1 cellular context compared by ENCODE assay signal in the genomic region with DNA sequence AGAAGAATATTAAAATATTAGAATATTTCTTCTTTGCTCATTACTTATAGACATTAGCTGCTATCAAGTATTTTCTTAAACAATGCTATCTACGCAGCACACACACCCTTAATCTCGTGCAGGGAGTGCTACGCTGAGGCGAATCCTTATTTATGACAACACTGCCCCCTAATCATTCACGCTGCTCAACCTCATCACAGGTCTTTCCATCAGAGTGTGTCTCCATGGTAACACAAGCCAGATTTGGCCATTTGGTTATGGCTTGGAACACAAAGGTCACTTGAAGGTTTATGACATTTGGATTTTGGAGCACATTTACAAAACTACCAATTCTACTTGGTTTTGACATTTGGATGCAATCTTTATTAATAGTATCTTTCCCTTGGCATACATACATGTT.
TF ChIP-seq lines count a peak whose summit lies in the region.

No MANE protein-coding gene starts in this region.

TF ChIP-seq in GM23338, 12 proteins besides CTCF, POLR2A, EP300 and RAD21 (continued from another document):
- TF ChIP-seq, protein P1, sequence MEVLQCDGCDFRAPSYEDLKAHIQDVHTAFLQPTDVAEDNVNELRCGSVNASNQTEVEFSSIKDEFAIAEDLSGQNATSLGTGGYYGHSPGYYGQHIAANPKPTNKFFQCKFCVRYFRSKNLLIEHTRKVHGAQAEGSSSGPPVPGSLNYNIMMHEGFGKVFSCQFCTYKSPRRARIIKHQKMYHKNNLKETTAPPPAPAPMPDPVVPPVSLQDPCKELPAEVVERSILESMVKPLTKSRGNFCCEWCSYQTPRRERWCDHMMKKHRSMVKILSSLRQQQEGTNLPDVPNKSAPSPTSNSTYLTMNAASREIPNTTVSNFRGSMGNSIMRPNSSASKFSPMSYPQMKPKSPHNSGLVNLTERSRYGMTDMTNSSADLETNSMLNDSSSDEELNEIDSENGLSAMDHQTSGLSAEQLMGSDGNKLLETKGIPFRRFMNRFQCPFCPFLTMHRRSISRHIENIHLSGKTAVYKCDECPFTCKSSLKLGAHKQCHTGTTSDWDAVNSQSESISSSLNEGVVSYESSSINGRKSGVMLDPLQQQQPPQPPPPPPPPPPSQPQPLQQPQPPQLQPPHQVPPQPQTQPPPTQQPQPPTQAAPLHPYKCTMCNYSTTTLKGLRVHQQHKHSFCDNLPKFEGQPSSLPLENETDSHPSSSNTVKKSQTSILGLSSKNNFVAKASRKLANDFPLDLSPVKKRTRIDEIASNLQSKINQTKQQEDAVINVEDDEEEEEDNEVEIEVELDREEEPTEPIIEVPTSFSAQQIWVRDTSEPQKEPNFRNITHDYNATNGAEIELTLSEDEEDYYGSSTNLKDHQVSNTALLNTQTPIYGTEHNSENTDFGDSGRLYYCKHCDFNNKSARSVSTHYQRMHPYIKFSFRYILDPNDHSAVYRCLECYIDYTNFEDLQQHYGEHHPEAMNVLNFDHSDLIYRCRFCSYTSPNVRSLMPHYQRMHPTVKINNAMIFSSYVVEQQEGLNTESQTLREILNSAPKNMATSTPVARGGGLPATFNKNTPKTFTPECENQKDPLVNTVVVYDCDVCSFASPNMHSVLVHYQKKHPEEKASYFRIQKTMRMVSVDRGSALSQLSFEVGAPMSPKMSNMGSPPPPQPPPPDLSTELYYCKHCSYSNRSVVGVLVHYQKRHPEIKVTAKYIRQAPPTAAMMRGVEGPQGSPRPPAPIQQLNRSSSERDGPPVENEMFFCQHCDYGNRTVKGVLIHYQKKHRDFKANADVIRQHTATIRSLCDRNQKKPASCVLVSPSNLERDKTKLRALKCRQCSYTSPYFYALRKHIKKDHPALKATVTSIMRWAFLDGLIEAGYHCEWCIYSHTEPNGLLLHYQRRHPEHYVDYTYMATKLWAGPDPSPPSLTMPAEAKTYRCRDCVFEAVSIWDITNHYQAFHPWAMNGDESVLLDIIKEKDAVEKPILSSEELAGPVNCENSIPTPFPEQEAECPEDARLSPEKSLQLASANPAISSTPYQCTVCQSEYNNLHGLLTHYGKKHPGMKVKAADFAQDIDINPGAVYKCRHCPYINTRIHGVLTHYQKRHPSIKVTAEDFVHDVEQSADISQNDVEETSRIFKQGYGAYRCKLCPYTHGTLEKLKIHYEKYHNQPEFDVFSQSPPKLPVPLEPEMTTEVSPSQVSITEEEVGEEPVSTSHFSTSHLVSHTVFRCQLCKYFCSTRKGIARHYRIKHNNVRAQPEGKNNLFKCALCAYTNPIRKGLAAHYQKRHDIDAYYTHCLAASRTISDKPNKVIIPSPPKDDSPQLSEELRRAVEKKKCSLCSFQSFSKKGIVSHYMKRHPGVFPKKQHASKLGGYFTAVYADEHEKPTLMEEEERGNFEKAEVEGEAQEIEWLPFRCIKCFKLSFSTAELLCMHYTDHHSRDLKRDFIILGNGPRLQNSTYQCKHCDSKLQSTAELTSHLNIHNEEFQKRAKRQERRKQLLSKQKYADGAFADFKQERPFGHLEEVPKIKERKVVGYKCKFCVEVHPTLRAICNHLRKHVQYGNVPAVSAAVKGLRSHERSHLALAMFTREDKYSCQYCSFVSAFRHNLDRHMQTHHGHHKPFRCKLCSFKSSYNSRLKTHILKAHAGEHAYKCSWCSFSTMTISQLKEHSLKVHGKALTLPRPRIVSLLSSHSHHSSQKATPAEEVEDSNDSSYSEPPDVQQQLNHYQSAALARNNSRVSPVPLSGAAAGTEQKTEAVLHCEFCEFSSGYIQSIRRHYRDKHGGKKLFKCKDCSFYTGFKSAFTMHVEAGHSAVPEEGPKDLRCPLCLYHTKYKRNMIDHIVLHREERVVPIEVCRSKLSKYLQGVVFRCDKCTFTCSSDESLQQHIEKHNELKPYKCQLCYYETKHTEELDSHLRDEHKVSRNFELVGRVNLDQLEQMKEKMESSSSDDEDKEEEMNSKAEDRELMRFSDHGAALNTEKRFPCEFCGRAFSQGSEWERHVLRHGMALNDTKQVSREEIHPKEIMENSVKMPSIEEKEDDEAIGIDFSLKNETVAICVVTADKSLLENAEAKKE (CRISPR knock-in tag; IDR thresholded peaks at IDR 0.05) = no peak
- TF ChIP-seq EZH2phosphoT487 (IDR thresholded peaks at IDR 0.05; ENCODE audit: unreplicated experiment) (no peak), CREB1 (CRISPR knock-in tag; IDR thresholded peaks at IDR 0.05; ENCODE audit: low read depth) (no peak), POLR2AphosphoS5 (IDR thresholded peaks at IDR 0.05; ENCODE audit: low read depth) (no peak), ZNF331 (CRISPR knock-in tag; IDR thresholded peaks at IDR 0.05; ENCODE audit: low read depth) (no peak), JUNB (IDR thresholded peaks at IDR 0.05; ENCODE audit: unreplicated experiment) (no peak), EZH2 (IDR thresholded peaks at IDR 0.05; ENCODE audit: low read depth, unreplicated experiment) (no peak), ZNF114 (CRISPR knock-in tag; IDR thresholded peaks at IDR 0.05) (no peak)
- TF ChIP-seq, protein P2, sequence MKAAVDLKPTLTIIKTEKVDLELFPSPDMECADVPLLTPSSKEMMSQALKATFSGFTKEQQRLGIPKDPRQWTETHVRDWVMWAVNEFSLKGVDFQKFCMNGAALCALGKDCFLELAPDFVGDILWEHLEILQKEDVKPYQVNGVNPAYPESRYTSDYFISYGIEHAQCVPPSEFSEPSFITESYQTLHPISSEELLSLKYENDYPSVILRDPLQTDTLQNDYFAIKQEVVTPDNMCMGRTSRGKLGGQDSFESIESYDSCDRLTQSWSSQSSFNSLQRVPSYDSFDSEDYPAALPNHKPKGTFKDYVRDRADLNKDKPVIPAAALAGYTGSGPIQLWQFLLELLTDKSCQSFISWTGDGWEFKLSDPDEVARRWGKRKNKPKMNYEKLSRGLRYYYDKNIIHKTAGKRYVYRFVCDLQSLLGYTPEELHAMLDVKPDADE (IDR thresholded peaks at IDR 0.05) = no peak
